Comparison of ENCODE assay signal across 27 cellular contexts in the genomic region with DNA sequence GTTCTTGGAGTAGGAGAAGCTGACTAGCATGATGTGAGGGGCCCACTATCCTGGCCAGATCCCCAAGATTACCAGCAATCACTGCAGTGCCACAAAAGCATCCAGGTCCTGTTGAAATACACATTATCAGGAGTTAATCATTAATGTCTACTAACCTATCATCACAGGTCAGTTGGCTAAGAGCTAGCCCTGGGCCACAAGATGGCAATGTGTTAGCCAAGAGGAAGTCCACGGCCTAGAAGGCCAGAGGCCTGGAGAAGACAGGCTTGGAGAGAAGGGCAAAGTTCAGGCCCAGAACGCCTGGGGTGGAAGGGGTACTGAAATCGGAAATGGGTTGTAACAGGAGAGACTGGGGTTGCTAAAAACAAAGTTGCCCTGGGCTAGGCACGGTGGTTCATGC. TPM values are rescaled to one million over a fixed set of nuclear protein-coding genes. Genes with fewer than 3 reads are reported as not detected.
"Had no signal": no experiment of that assay in that cellular context is flagged by ENCODE, and none has a peak within 500 bp of the region (broad histone marks: within the 10 kb centered on the region; RNA-seq: fewer than 3 reads in every experiment).

No MANE protein-coding gene starts in this region.

- H3K9me3 Mint-ChIP-seq: activated naive CD4-positive, alpha-beta T cell treated with anti-CD3 and anti-CD28 coated beads for 36 hours; activated naive CD8-positive, alpha-beta T cell treated with anti-CD3 and anti-CD28 coated beads for 36 hours; naive thymus-derived CD8-positive, alpha-beta T cell; neural progenitor cell; T-helper 2 cell treated with Interferon-gamma antibody and Interleukin-4, amounts not matched to agents 5 μg/mL and 100 μg/mL, for 36 hours had no signal

- H3K36me3 ChIP-seq: adrenal gland, colonic mucosa, gastrocnemius medialis, neural progenitor cell, tibial nerve had no signal

- ATAC-seq: body of pancreas; gastrocnemius medialis; left cardiac atrium; naive thymus-derived CD8-positive, alpha-beta T cell; right cardiac atrium had no signal

- H3K4me3 Mint-ChIP-seq: activated naive CD4-positive, alpha-beta T cell treated with anti-CD3 and anti-CD28 coated beads for 36 hours; activated naive CD8-positive, alpha-beta T cell treated with anti-CD3 and anti-CD28 coated beads for 36 hours; mesothelial cell of epicardium; naive thymus-derived CD8-positive, alpha-beta T cell; neural progenitor cell; T-helper 2 cell treated with Interferon-gamma antibody and Interleukin-4, amounts not matched to agents 5 μg/mL and 100 μg/mL, for 36 hours had no signal

- H3K4me1 Mint-ChIP-seq: activated naive CD8-positive, alpha-beta T cell treated with anti-CD3 and anti-CD28 coated beads for 36 hours; naive thymus-derived CD8-positive, alpha-beta T cell had no signal

- H3K9ac ChIP-seq: neural progenitor cell had no signal

- H3K27me3 Mint-ChIP-seq: activated naive CD8-positive, alpha-beta T cell treated with anti-CD3 and anti-CD28 coated beads for 36 hours had no signal

- H3K27ac Mint-ChIP-seq: activated naive CD4-positive, alpha-beta T cell treated with anti-CD3 and anti-CD28 coated beads for 36 hours; activated naive CD8-positive, alpha-beta T cell treated with anti-CD3 and anti-CD28 coated beads for 36 hours; mesothelial cell of epicardium; naive thymus-derived CD8-positive, alpha-beta T cell; neural progenitor cell; T-helper 2 cell treated with Interferon-gamma antibody and Interleukin-4, amounts not matched to agents 5 μg/mL and 100 μg/mL, for 36 hours had no signal

- DNase-seq: activated CD4-positive, alpha-beta T cell treated with anti-CD3 and anti-CD28 coated beads for 4 hours; activated CD4-positive, alpha-beta T cell treated with anti-CD3 and anti-CD28 coated beads, Interleukin-2, amount 50 U/mL, for 4 hours; activated CD4-positive, CD25-positive, alpha-beta regulatory T cell; activated effector memory CD4-positive, alpha-beta T cell treated with anti-CD3 and anti-CD28 coated beads, Interleukin-2, amount 50 U/mL, for 16 hours; activated naive CD4-positive, alpha-beta T cell treated with anti-CD3 and anti-CD28 coated beads for 36 hours; activated naive CD8-positive, alpha-beta T cell treated with anti-CD3 and anti-CD28 coated beads for 36 hours; adrenal gland; aorta; body of pancreas; colonic mucosa; effector memory CD4-positive, alpha-beta T cell; erythroblast; gastrocnemius medialis; glutamatergic neuron; islet precursor cell; left cardiac atrium; naive thymus-derived CD8-positive, alpha-beta T cell; occipital lobe; right cardiac atrium; stimulated activated CD4-positive, alpha-beta T cell treated with anti-CD3 and anti-CD28 coated beads, Interleukin-2, amount 100 ng/mL, for 48 hours; stimulated activated naive CD4-positive, alpha-beta T cell treated with Interleukin-2 at 50 U/mL for 16 hours had no signal

- H3K27me3 ChIP-seq: body of pancreas, colonic mucosa, gastrocnemius medialis, neural progenitor cell had no signal

- H3K4me1 ChIP-seq: adrenal gland, body of pancreas, colonic mucosa, gastrocnemius medialis, neural progenitor cell, tibial nerve had no signal

- H3K36me3 Mint-ChIP-seq: activated naive CD8-positive, alpha-beta T cell treated with anti-CD3 and anti-CD28 coated beads for 36 hours; mesothelial cell of epicardium; naive thymus-derived CD8-positive, alpha-beta T cell; neural progenitor cell had no signal

- H3K9me3 ChIP-seq: adrenal gland, body of pancreas, colonic mucosa, gastrocnemius medialis, tibial nerve had no signal

- H3K27ac ChIP-seq: adrenal gland, body of pancreas, colonic mucosa, gastrocnemius medialis, neural progenitor cell, tibial nerve had no signal

- H3K4me3 ChIP-seq: adrenal gland, body of pancreas, colonic mucosa, gastrocnemius medialis, neural progenitor cell, tibial nerve had no signal

RNA-seq across cellular contexts. Expression of a gene that starts 19.9 kb away (rescaled TPM):
- total RNA-seq: activated naive CD4-positive, alpha-beta T cell treated with anti-CD3 and anti-CD28 coated beads for 36 hours; activated naive CD8-positive, alpha-beta T cell treated with anti-CD3 and anti-CD28 coated beads for 36 hours; aorta; body of pancreas; colonic mucosa; dermis microvascular lymphatic vessel endothelial cell; gastrocnemius medialis; naive thymus-derived CD8-positive, alpha-beta T cell; pulmonary artery endothelial cell; tibial nerve had no signal
- polyA plus RNA-seq: aorta; naive thymus-derived CD8-positive, alpha-beta T cell had no signal
